10 cellular contexts compared by ENCODE assay signal in genomic region chr5:1668141-1668721, GRCh38.
DNase-seq lines count a peak whose midpoint lies in the region; ATAC-seq, FAIRE-seq and TF ChIP-seq lines count a peak whose summit lies in the region.
"Had no signal": no experiment of that assay in that cellular context is flagged by ENCODE, and none has a peak within 500 bp of the region (broad histone marks: within the 10 kb centered on the region; RNA-seq: fewer than 3 reads in every experiment).

No MANE protein-coding gene starts in this region.

- H3K27ac ChIP-seq in VCaP: no peak overlapping the region
- H3K27ac ChIP-seq: thoracic aorta had no signal

- in situ Hi-C loops in G401 (cut with HindIII; ENCODE audit: low sequenced_read_pairs): no loop called here

- no peak for ATAC-seq in HG03460 (IDR thresholded peaks at IDR 0.05; ENCODE audit: unreplicated experiment)

- FAIRE-seq in urothelium cell line (lab: Jason Lieb, UNC): peak; percentile 77

- peak; percentile 20; the same call in 1 of the 2 replicates for TF ChIP-seq CTCF in VCaP (conservative IDR thresholded peaks at IDR 0.05)

- peak; percentile 27 to 28 for DNase-seq in stimulated activated CD8-positive, alpha-beta memory T cell treated with anti-CD3 and anti-CD28 coated beads, Interleukin-15, amount 100 ng/mL, for 4 hours (ENCODE audit: low read depth in 2 of 2)
- DNase-seq in stimulated activated CD8-positive, alpha-beta memory T cell treated with anti-CD3 and anti-CD28 coated beads, Interleukin-4, amount 100 ng/mL, for 48 hours: no peak
- DNase-seq in iPS-NIHi11 (ENCODE audit: low spot score) (peak; percentile 49), urothelium cell line (ENCODE audit: low spot score) (peak; percentile 58), G401 (ENCODE audit: low spot score) (no peak), DMS 273 treated with DMSO at 0.1 percent for 48 hours (lab: John Stamatoyannopoulos, UW) (no peak)
- DNase-seq: NCI-H446 had no signal

Comparison
In these comparisons a context has a peak if more than half of its experiments do, and no peak if none do; other contexts are left out.
1. DNase-seq: peak in stimulated activated CD8-positive, alpha-beta memory T cell treated with anti-CD3 and anti-CD28 coated beads, Interleukin-15, amount 100 ng/mL, for 4 hours (2 of 2), iPS-NIHi11 (single experiment) and urothelium cell line (single experiment); none in stimulated activated CD8-positive, alpha-beta memory T cell treated with anti-CD3 and anti-CD28 coated beads, Interleukin-4, amount 100 ng/mL, for 48 hours (single experiment), G401 (single experiment) and DMS 273 treated with DMSO at 0.1 percent for 48 hours (single experiment).